11 cellular contexts compared by ENCODE assay signal in the genomic region with DNA sequence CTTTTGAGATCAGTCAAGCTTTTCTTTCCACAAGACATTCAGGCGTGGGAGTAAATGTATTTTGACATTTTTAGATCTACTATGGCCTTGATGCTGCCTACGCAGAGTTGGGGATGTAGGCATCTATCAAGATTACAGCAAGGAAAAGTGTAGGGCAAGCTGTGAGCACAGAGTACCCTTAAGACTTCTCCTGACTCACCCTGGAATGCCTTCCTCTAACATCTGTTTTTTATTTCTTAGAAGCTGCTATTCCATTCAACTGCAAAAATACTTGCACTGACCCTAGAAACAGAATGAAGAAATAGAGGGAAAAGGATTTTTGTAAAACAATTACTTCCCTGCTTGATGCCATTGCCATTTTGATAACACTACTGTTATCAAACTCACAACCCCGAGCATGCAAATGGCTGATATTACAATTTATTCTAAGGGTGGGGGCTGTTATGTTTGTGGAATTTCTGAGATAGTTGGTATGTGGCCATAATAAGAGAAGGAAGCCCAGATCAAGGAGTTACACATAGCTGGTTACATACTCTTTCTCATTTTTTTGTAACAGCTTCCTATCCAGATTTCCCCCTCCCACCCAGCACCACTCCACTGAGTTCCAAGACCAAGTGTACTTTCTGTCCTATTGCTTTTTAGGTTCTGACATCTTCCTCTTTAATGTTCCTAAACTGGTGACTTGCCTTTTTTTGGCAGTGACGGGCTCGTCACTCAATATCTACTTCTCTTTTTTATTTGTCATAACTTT. TPM values are rescaled to one million over a fixed set of nuclear protein-coding genes. Genes with fewer than 3 reads are reported as not detected.
DNase-seq lines count a peak whose midpoint lies in the region; ATAC-seq and TF ChIP-seq lines count a peak whose summit lies in the region.
"Had no signal": no experiment of that assay in that cellular context is flagged by ENCODE, and none has a peak within 500 bp of the region (broad histone marks: within the 10 kb centered on the region; RNA-seq: fewer than 3 reads in every experiment).

No MANE protein-coding gene starts in this region.

- H3K36me3 ChIP-seq in SK-N-MC (ENCODE audit: insufficient read depth, low read length) = no peaks in the 10 kb centered on the region
- H3K36me3 ChIP-seq in sigmoid colon = no peaks in the 10 kb centered on the region
- no peaks in the 10 kb centered on the region for H3K36me3 ChIP-seq in neural progenitor cell
- H3K36me3 ChIP-seq in BE2C = no peaks in the 10 kb centered on the region

- H3K4me1 ChIP-seq in sigmoid colon (peaks cover 0 to 6% (median 5%) of the 10 kb centered on the region in 4 donors), neural progenitor cell (peaks cover 1% of the 10 kb centered on the region), BE2C (no peaks in the 10 kb centered on the region)

- no peak for TF ChIP-seq POLR2A in sigmoid colon (IDR thresholded peaks at IDR 0.05)

- H3K4me3 Mint-ChIP-seq in neural progenitor cell = no peak overlapping the region

- ATAC-seq in GM18519 (IDR thresholded peaks at IDR 0.05; ENCODE audit: low FRiP score, unreplicated experiment) = no peak
- ATAC-seq: HCT116 had no signal

- no peaks in the 10 kb centered on the region for H3K9me3 ChIP-seq in SK-N-MC (ENCODE audit: low read depth, low read length)
- H3K9me3 ChIP-seq in sigmoid colon = no peaks in the 10 kb centered on the region
- H3K9me3 ChIP-seq in neural progenitor cell (ENCODE audit: low read depth) = no peaks in the 10 kb centered on the region
- no peaks in the 10 kb centered on the region for H3K9me3 ChIP-seq in BE2C

- intact Hi-C loops in sigmoid colon (cut with DNase I) = loop anchor here (10.0 kb wide), 1 partner anchor 487 kb away; the partner anchor contains the start of gene ESCO1

- DNase-seq in EH (ENCODE audit: low read depth) (peak; percentile 94), SK-N-MC (ENCODE audit: low read depth, low spot score) (no peak), foreskin fibroblast (peak; percentile 90 to 93), sigmoid colon (no peak), neural progenitor cell (ENCODE audit: low spot score) (no peak), RKO (ENCODE audit: low spot score) (no peak), BE2C (no peak)
- DNase-seq: activated CD4-positive, CD25-positive, alpha-beta regulatory T cell; dermis blood vessel endothelial cell had no signal

- H3K27me3 ChIP-seq in sigmoid colon (no peaks in the 10 kb centered on the region), neural progenitor cell (peaks cover 14% of the 10 kb centered on the region), BE2C (no peaks in the 10 kb centered on the region)

- H3K79me2 ChIP-seq in neural progenitor cell (ENCODE audit: low read depth) = no peaks in the 10 kb centered on the region

- no peak overlapping the region for H2AFZ ChIP-seq in neural progenitor cell (replicated peaks)

- H3K9ac ChIP-seq in SK-N-MC (ENCODE audit: insufficient read length) = peak overlapping the region; percentile 25
- H3K9ac ChIP-seq in neural progenitor cell = no peak overlapping the region

- peaks cover 8% of the 10 kb centered on the region for H3K27me3 Mint-ChIP-seq in neural progenitor cell (ENCODE audit: insufficient read depth, low read depth)

- TF ChIP-seq EP300 in sigmoid colon (IDR thresholded peaks at IDR 0.05) = no peak

- H3K4me2 ChIP-seq in neural progenitor cell = no peak overlapping the region

- no peak overlapping the region for H3K27ac Mint-ChIP-seq in neural progenitor cell

- H3K27ac ChIP-seq in SK-N-MC (peak overlapping the region; percentile 85), sigmoid colon (peak overlapping the region; percentile 47 to 69 (median 52)), neural progenitor cell (no peak overlapping the region)

- no peaks in the 10 kb centered on the region for H3K9me3 Mint-ChIP-seq in neural progenitor cell

- peaks cover 1% of the 10 kb centered on the region for H3F3A ChIP-seq in neural progenitor cell (ENCODE audit: low read depth)

- no peak for TF ChIP-seq CTCF in foreskin fibroblast (IDR thresholded peaks at IDR 0.05; ENCODE audit: low read depth, low read length)
- TF ChIP-seq CTCF in sigmoid colon (IDR thresholded peaks at IDR 0.05) = no peak
- TF ChIP-seq CTCF in neural progenitor cell (IDR thresholded peaks at IDR 0.05) = no peak
- no peak for TF ChIP-seq CTCF in BE2C (IDR thresholded peaks at IDR 0.05; ENCODE audit: low read depth, low read length)

- no peaks in the 10 kb centered on the region for H3K36me3 Mint-ChIP-seq in neural progenitor cell

- H3K4me1 Mint-ChIP-seq in neural progenitor cell = no peaks in the 10 kb centered on the region

- peak overlapping the region; percentile 40 for H3K4me3 ChIP-seq in SK-N-MC
- peak overlapping the region; percentile 3 to 6 for H3K4me3 ChIP-seq in foreskin fibroblast (ENCODE audit: low read depth in 1 of 2, low read length in 2 of 2)
- H3K4me3 ChIP-seq in sigmoid colon = no peak overlapping the region
- no peak overlapping the region for H3K4me3 ChIP-seq in neural progenitor cell
- no peak overlapping the region for H3K4me3 ChIP-seq in BE2C (ENCODE audit: low read depth, low read length)

- no peaks in the 10 kb centered on the region for H4K20me1 ChIP-seq in neural progenitor cell (ENCODE audit: low read depth)

- WGBS in sigmoid colon, 2 donors = 55 to 58% methylated on average over 5 of the region's 5 CpGs

RNA-seq across cellular contexts. Expression of gene ROCK1, which starts 5.9 kb away (rescaled TPM):
- total RNA-seq in sigmoid colon (10 to 100 TPM; 55.8 to 86.7 (median 57.7) TPM), neural progenitor cell (ENCODE audit: low replicate concordance) (37.7 and 66.2 TPM in 2 replicates)
- 10 to 100 TPM in 1 of 3 donors, 1 to 10 TPM in 2; 7.8 to 18.2 (median 8.8) TPM for polyA plus RNA-seq in sigmoid colon
- 9.8 TPM for polyA plus RNA-seq in BE2C (2012; ENCODE audit: insufficient read depth, insufficient read length, low read depth)

Comparison
In these comparisons a context has a peak if more than half of its experiments do, and no peak if none do; other contexts are left out.
1. DNase-seq: peak in EH (single experiment) and foreskin fibroblast (2 of 2); none in SK-N-MC (single experiment), sigmoid colon (single experiment), neural progenitor cell (single experiment), RKO (single experiment) and BE2C (single experiment).
2. H3K4me3 ChIP-seq: peak in SK-N-MC (single experiment) and foreskin fibroblast (2 of 2); none in sigmoid colon (0 of 4), neural progenitor cell (single experiment) and BE2C (single experiment).